ENCODE assay signal across 26 cellular contexts in genomic region chr16:46839986-46840443, GRCh38.
"Had no signal": no experiment of that assay in that cellular context is flagged by ENCODE, and none has a peak within 500 bp of the region (broad histone marks: within the 10 kb centered on the region; RNA-seq: fewer than 3 reads in every experiment).

No MANE protein-coding gene starts in this region.

- H3K4me1 ChIP-seq: colonic mucosa, prostate gland had no signal

- DNase-seq: activated CD4-positive, alpha-beta T cell treated with anti-CD3 and anti-CD28 coated beads, Interleukin-2, amount 50 U/mL, for 48 hours; activated naive CD4-positive, alpha-beta T cell treated with anti-CD3 and anti-CD28 coated beads for 36 hours; activated naive CD8-positive, alpha-beta T cell treated with anti-CD3 and anti-CD28 coated beads, Interleukin-2, amount 10 ng/mL, durations not matched to agents 7 days and 5 days; activated T-cell treated with anti-CD3 and anti-CD28 coated beads, Interleukin-2, amount 50 U/mL, for 48 hours; amniotic stem cell; colonic mucosa; dorsolateral prefrontal cortex; glutamatergic neuron; immature natural killer cell; left lung; naive thymus-derived CD8-positive, alpha-beta T cell; ovary; spleen; stimulated activated CD4-positive, alpha-beta T cell treated with anti-CD3 and anti-CD28 coated beads, Interleukin-4, amount 100 ng/mL, for 24 hours; stimulated activated naive CD4-positive, alpha-beta T cell treated with Interleukin-2 at 50 U/mL for 16 hours; T1000; upper lobe of left lung had no signal

- H3K36me3 Mint-ChIP-seq: activated naive CD8-positive, alpha-beta T cell treated with anti-CD3 and anti-CD28 coated beads, Interleukin-2, amount 10 ng/mL, durations not matched to agents 7 days and 5 days; immature natural killer cell had no signal

- H3K4me2 ChIP-seq: hepatocyte had no signal

- H3K27ac ChIP-seq: colonic mucosa, dorsolateral prefrontal cortex, esophagus muscularis mucosa, hepatocyte, left lung, neutrophil, ovary, prostate gland, spleen, thoracic aorta, upper lobe of left lung had no signal

- ATAC-seq: left lung; naive thymus-derived CD8-positive, alpha-beta T cell; WTC11 had no signal

- H3K27me3 ChIP-seq: colonic mucosa, hepatocyte, ovary, upper lobe of left lung had no signal

- H2AFZ ChIP-seq: hepatocyte had no signal

- H3K79me2 ChIP-seq: hepatocyte had no signal

- H3K4me3 ChIP-seq: colonic mucosa, dorsolateral prefrontal cortex, esophagus muscularis mucosa, hepatocyte, left lung, ovary, prostate gland, spleen, thoracic aorta, upper lobe of left lung had no signal

- H3K27ac Mint-ChIP-seq: activated naive CD4-positive, alpha-beta T cell treated with anti-CD3 and anti-CD28 coated beads for 36 hours; activated naive CD8-positive, alpha-beta T cell treated with anti-CD3 and anti-CD28 coated beads, Interleukin-2, amount 10 ng/mL, durations not matched to agents 7 days and 5 days; immature natural killer cell; mesothelial cell of epicardium; naive thymus-derived CD8-positive, alpha-beta T cell; WTC11 had no signal

- FAIRE-seq: bronchial epithelial cell, frontal cortex had no signal

- H3K36me3 ChIP-seq: colonic mucosa, esophagus muscularis mucosa, left lung, neutrophil, ovary, prostate gland, spleen, thoracic aorta, upper lobe of left lung had no signal

- H3K9me3 Mint-ChIP-seq: activated naive CD8-positive, alpha-beta T cell treated with anti-CD3 and anti-CD28 coated beads, Interleukin-2, amount 10 ng/mL, durations not matched to agents 7 days and 5 days had no signal

- H3K4me3 Mint-ChIP-seq: activated naive CD4-positive, alpha-beta T cell treated with anti-CD3 and anti-CD28 coated beads for 36 hours; activated naive CD8-positive, alpha-beta T cell treated with anti-CD3 and anti-CD28 coated beads, Interleukin-2, amount 10 ng/mL, durations not matched to agents 7 days and 5 days; immature natural killer cell; mesothelial cell of epicardium; naive thymus-derived CD8-positive, alpha-beta T cell; WTC11 had no signal

- H3K4me1 Mint-ChIP-seq: immature natural killer cell, mesothelial cell of epicardium had no signal

- H3K9me3 ChIP-seq: colonic mucosa, neutrophil, ovary, prostate gland, thoracic aorta, upper lobe of left lung had no signal
